Comparison of ENCODE assay signal across 1 cellular context in genomic region chr16:1809281-1809801, GRCh38.
TF ChIP-seq lines count a peak whose summit lies in the region.

No MANE protein-coding gene starts in this region.

TF ChIP-seq in K562, 482 proteins besides CTCF, POLR2A, EP300 and RAD21:
- TF ChIP-seq NFXL1 (CRISPR knock-in tag; IDR thresholded peaks at IDR 0.05) (no peak), ZNF175 (CRISPR knock-in tag; IDR thresholded peaks at IDR 0.05; ENCODE audit: low read depth) (no peak), TEAD4 (IDR thresholded peaks at IDR 0.05; ENCODE audit: low read length) (no peak), TEAD4 (CRISPR knock-in tag; IDR thresholded peaks at IDR 0.05; ENCODE audit: borderline replicate concordance) (no peak), HNRNPH1 (optimal IDR thresholded peaks at IDR 0.05; ENCODE audit: low read depth, low read length) (no peak), SP1 (CRISPR knock-in tag; IDR thresholded peaks at IDR 0.05) (no peak), GABPB1 (CRISPR knock-in tag; IDR thresholded peaks at IDR 0.05) (no peak), ARID3B (CRISPR knock-in tag; IDR thresholded peaks at IDR 0.05; ENCODE audit: borderline replicate concordance) (no peak), ZNF140 (CRISPR knock-in tag; IDR thresholded peaks at IDR 0.05) (no peak), ETS2 (tag; IDR thresholded peaks at IDR 0.05; ENCODE audit: borderline replicate concordance, poor library complexity, severe bottlenecking) (no peak), MAFG (tag; conservative IDR thresholded peaks at IDR 0.05) (no peak), ZNF263 (CRISPR knock-in tag; IDR thresholded peaks at IDR 0.05; ENCODE audit: borderline replicate concordance) (no peak), NRF1 (conservative IDR thresholded peaks at IDR 0.05 in 1 of 2, IDR thresholded peaks at IDR 0.05 in 1 of 2) (0 out of 4 replicates have a peak, but pooled peaks of 1 of the 2 experiments have one; percentile 12), GATAD2A (IDR thresholded peaks at IDR 0.05) (no peak), ZNF3 (CRISPR knock-in tag; IDR thresholded peaks at IDR 0.05) (no peak), CHD1 (IDR thresholded peaks at IDR 0.05; ENCODE audit: low read length) (no peak), NR1H2 (CRISPR knock-in tag; IDR thresholded peaks at IDR 0.05) (no peak), SNAPC5 (CRISPR knock-in tag; IDR thresholded peaks at IDR 0.05) (no peak), GTF2E2 (tag; IDR thresholded peaks at IDR 0.05) (no peak), ZNF134 (CRISPR knock-in tag; conservative IDR thresholded peaks at IDR 0.05) (no peak), E2F6 (IDR thresholded peaks at IDR 0.05; ENCODE audit: borderline replicate concordance in 1 of 2, extremely low read depth in 1 of 2, insufficient read depth in 1 of 2, insufficient read length in 1 of 2, low read depth in 1 of 2, low read length in 1 of 2, poor library complexity in 1 of 2, severe bottlenecking in 1 of 2) (peak in 1 of 2 experiments; percentile 17), ZMIZ1 (IDR thresholded peaks at IDR 0.05; ENCODE audit: low read depth in 2 of 2, low read length in 2 of 2) (no peak)
- TF ChIP-seq, protein P1, sequence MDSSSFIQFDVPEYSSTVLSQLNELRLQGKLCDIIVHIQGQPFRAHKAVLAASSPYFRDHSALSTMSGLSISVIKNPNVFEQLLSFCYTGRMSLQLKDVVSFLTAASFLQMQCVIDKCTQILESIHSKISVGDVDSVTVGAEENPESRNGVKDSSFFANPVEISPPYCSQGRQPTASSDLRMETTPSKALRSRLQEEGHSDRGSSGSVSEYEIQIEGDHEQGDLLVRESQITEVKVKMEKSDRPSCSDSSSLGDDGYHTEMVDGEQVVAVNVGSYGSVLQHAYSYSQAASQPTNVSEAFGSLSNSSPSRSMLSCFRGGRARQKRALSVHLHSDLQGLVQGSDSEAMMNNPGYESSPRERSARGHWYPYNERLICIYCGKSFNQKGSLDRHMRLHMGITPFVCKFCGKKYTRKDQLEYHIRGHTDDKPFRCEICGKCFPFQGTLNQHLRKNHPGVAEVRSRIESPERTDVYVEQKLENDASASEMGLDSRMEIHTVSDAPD (CRISPR knock-in tag; IDR thresholded peaks at IDR 0.05), result no peak
- TF ChIP-seq, protein P2, sequence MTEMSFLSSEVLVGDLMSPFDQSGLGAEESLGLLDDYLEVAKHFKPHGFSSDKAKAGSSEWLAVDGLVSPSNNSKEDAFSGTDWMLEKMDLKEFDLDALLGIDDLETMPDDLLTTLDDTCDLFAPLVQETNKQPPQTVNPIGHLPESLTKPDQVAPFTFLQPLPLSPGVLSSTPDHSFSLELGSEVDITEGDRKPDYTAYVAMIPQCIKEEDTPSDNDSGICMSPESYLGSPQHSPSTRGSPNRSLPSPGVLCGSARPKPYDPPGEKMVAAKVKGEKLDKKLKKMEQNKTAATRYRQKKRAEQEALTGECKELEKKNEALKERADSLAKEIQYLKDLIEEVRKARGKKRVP (CRISPR knock-in tag; IDR thresholded peaks at IDR 0.05), result no peak
- TF ChIP-seq, protein P3, sequence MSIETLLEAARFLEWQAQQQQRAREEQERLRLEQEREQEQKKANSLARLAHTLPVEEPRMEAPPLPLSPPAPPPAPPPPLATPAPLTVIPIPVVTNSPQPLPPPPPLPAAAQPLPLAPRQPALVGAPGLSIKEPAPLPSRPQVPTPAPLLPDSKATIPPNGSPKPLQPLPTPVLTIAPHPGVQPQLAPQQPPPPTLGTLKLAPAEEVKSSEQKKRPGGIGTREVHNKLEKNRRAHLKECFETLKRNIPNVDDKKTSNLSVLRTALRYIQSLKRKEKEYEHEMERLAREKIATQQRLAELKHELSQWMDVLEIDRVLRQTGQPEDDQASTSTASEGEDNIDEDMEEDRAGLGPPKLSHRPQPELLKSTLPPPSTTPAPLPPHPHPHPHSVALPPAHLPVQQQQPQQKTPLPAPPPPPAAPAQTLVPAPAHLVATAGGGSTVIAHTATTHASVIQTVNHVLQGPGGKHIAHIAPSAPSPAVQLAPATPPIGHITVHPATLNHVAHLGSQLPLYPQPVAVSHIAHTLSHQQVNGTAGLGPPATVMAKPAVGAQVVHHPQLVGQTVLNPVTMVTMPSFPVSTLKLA (conservative IDR thresholded peaks at IDR 0.05), result 0 out of 4 replicates have a peak, but pooled peaks of 1 of the 2 experiments have one; percentile 31
